Comparison of ENCODE assay signal across 1 cellular context in genomic region chr15:55802600-55803376, GRCh38.
TF ChIP-seq lines count a peak whose summit lies in the region.

No MANE protein-coding gene starts in this region.

TF ChIP-seq in HepG2, 621 proteins besides CTCF, POLR2A, EP300 and RAD21:
- TF ChIP-seq ZNF570 (CRISPR knock-in tag; IDR thresholded peaks at IDR 0.05; ENCODE audit: borderline replicate concordance) = no peak
- TF ChIP-seq TEAD3 (CRISPR knock-in tag; optimal IDR thresholded peaks at IDR 0.05; ENCODE audit: borderline replicate concordance) = no peak
- no peak for TF ChIP-seq ZBTB37 (CRISPR knock-in tag; IDR thresholded peaks at IDR 0.05)
- no peak for TF ChIP-seq CBFB (CRISPR knock-in tag; IDR thresholded peaks at IDR 0.05)
- no peak for TF ChIP-seq KAT8 (CRISPR knock-in tag; IDR thresholded peaks at IDR 0.05)
- no peak for TF ChIP-seq KDM5A (IDR thresholded peaks at IDR 0.05; ENCODE audit: borderline replicate concordance, low read length)
